ENCODE assay signal across 10 cellular contexts in genomic region chr9:95552814-95553546, GRCh38. TPM values are rescaled to one million over a fixed set of nuclear protein-coding genes. Genes with fewer than 3 reads are reported as not detected.
A peak's percentile ranks its signal among the peaks of the same experiment; 100 is the strongest.
DNase-seq lines count a peak whose midpoint lies in the region; ATAC-seq and TF ChIP-seq lines count a peak whose summit lies in the region.
"Had no signal": no experiment of that assay in that cellular context is flagged by ENCODE, and none has a peak within 500 bp of the region (broad histone marks: within the 10 kb centered on the region; RNA-seq: fewer than 3 reads in every experiment).

No MANE protein-coding gene starts in this region.

- no peak overlapping the region for H3K14ac ChIP-seq in mesenchymal stem cell (ENCODE audit: low read length in 2 of 2)

- peaks cover 17% of the 10 kb centered on the region for H3K27me3 Mint-ChIP-seq in activated CD4-positive, alpha-beta T cell treated with anti-CD3 and anti-CD28 coated beads, Interleukin-2, amount 10 ng/mL, durations not matched to agents 7 days and 5 days
- peaks cover 37 to 61% of the 10 kb centered on the region in 2 donors for H3K27me3 Mint-ChIP-seq in effector memory CD8-positive, alpha-beta T cell

- H2BK12ac ChIP-seq in mesenchymal stem cell (ENCODE audit: low read length in 2 of 2) = no peak overlapping the region

- no peak overlapping the region for H3K27ac ChIP-seq in mesenchymal stem cell (ENCODE audit: low read length, poor library complexity, severe bottlenecking)
- H3K27ac ChIP-seq in thoracic aorta = no peak overlapping the region
- no peak overlapping the region for H3K27ac ChIP-seq in dorsolateral prefrontal cortex
- H3K27ac ChIP-seq: A549 had no signal

- H3K36me3 ChIP-seq in mesenchymal stem cell (ENCODE audit: control insufficient read depth in 1 of 2, insufficient read depth in 2 of 2, low read depth in 1 of 2, low read length in 2 of 2) = no peaks in the 10 kb centered on the region
- H3K36me3 ChIP-seq in thoracic aorta = no peaks in the 10 kb centered on the region

- H2AFZ ChIP-seq in mesenchymal stem cell (ENCODE audit: low read depth, low read length) = no peak overlapping the region

- no peak overlapping the region for H2AK5ac ChIP-seq in mesenchymal stem cell (ENCODE audit: low read length, severe bottlenecking)

- no peak overlapping the region for H3K9ac ChIP-seq in mesenchymal stem cell (ENCODE audit: low read length)

- no peaks in the 10 kb centered on the region for H3K79me1 ChIP-seq in mesenchymal stem cell (replicated peaks; ENCODE audit: low read length, poor library complexity, severe bottlenecking)

- H3K36me3 Mint-ChIP-seq in activated CD4-positive, alpha-beta T cell treated with anti-CD3 and anti-CD28 coated beads, Interleukin-2, amount 10 ng/mL, durations not matched to agents 7 days and 5 days (ENCODE audit: low read depth) = no peaks in the 10 kb centered on the region
- H3K36me3 Mint-ChIP-seq in effector memory CD8-positive, alpha-beta T cell (ENCODE audit: insufficient read depth) = no peaks in the 10 kb centered on the region

- H3K4me2 ChIP-seq in mesenchymal stem cell (ENCODE audit: low read length, poor library complexity, severe bottlenecking) = no peak overlapping the region
- H3K4me2 ChIP-seq: A549 had no signal

- H3K18ac ChIP-seq in mesenchymal stem cell (ENCODE audit: low read depth in 1 of 2, low read length in 2 of 2) = no peak overlapping the region

- POLR2A ChIA-PET in activated CD4-positive, alpha-beta T cell treated with anti-CD3 and anti-CD28 coated beads, Interleukin-2, amount 10 ng/mL, durations not matched to agents 7 days and 5 days (lab: Charles Lee) = no interaction called here

- H2BK15ac ChIP-seq in mesenchymal stem cell (ENCODE audit: low read depth, poor library complexity, severe bottlenecking) = no peak overlapping the region

- H3K4me1 Mint-ChIP-seq in activated CD4-positive, alpha-beta T cell treated with anti-CD3 and anti-CD28 coated beads, Interleukin-2, amount 10 ng/mL, durations not matched to agents 7 days and 5 days = no peaks in the 10 kb centered on the region
- no peaks in the 10 kb centered on the region for H3K4me1 Mint-ChIP-seq in effector memory CD8-positive, alpha-beta T cell (ENCODE audit: low read depth in 2 of 2)

- peak; percentile 44 for ATAC-seq in effector memory CD8-positive, alpha-beta T cell (replicated peaks)
- no peak for ATAC-seq in thoracic aorta (ENCODE audit: insufficient number of reproducible peaks, low FRiP score, low read depth)
- ATAC-seq in HG03342 (IDR thresholded peaks at IDR 0.05; ENCODE audit: unreplicated experiment) = no peak
- ATAC-seq: A549 had no signal

- peaks cover 6 to 39% of the 10 kb centered on the region in 2 experiments for H3K27me3 ChIP-seq in mesenchymal stem cell (ENCODE audit: control insufficient read depth in 1 of 2, insufficient read depth in 1 of 2, low read length in 2 of 2)
- peaks cover 3% of the 10 kb centered on the region for H3K27me3 ChIP-seq in thoracic aorta (replicated peaks; ENCODE audit: insufficient read depth)
- H3K27me3 ChIP-seq in dorsolateral prefrontal cortex = peaks cover 0 to 33% (median 7%) of the 10 kb centered on the region in 45 donors

- no peak overlapping the region for H3K4me3 Mint-ChIP-seq in activated CD4-positive, alpha-beta T cell treated with anti-CD3 and anti-CD28 coated beads, Interleukin-2, amount 10 ng/mL, durations not matched to agents 7 days and 5 days
- H3K4me3 Mint-ChIP-seq in effector memory CD8-positive, alpha-beta T cell = no peak overlapping the region

- H3K9me3 Mint-ChIP-seq in activated CD4-positive, alpha-beta T cell treated with anti-CD3 and anti-CD28 coated beads, Interleukin-2, amount 10 ng/mL, durations not matched to agents 7 days and 5 days = no peaks in the 10 kb centered on the region
- no peaks in the 10 kb centered on the region for H3K9me3 Mint-ChIP-seq in effector memory CD8-positive, alpha-beta T cell

- no peak overlapping the region for H3K23ac ChIP-seq in mesenchymal stem cell (ENCODE audit: low read length in 2 of 2)

- intact Hi-C loops in dorsolateral prefrontal cortex (cut with DNase I) = no loop called here

- H3K9me3 ChIP-seq in mesenchymal stem cell (ENCODE audit: control insufficient read depth, low read length) = no peaks in the 10 kb centered on the region
- H3K9me3 ChIP-seq in thoracic aorta = no peaks in the 10 kb centered on the region
- H3K9me3 ChIP-seq: A549 had no signal

- H3K4me1 ChIP-seq in mesenchymal stem cell (ENCODE audit: control insufficient read depth, insufficient read depth, low read depth, low read length) = peaks cover 9% of the 10 kb centered on the region
- H3K4me1 ChIP-seq in thoracic aorta (ENCODE audit: control insufficient read depth in 1 of 2, low read depth in 2 of 2) = no peaks in the 10 kb centered on the region
- H3K4me1 ChIP-seq: A549 had no signal

- no peak overlapping the region for H3K27ac Mint-ChIP-seq in activated CD4-positive, alpha-beta T cell treated with anti-CD3 and anti-CD28 coated beads, Interleukin-2, amount 10 ng/mL, durations not matched to agents 7 days and 5 days
- no peak overlapping the region for H3K27ac Mint-ChIP-seq in effector memory CD8-positive, alpha-beta T cell

- 35% methylated on average over 37 of the region's 43 CpGs for WGBS in mesenchymal stem cell

- CTCF ChIA-PET in activated CD4-positive, alpha-beta T cell treated with anti-CD3 and anti-CD28 coated beads, Interleukin-2, amount 10 ng/mL, durations not matched to agents 7 days and 5 days (lab: Charles Lee) = no interaction called here

- peak overlapping the region in 1 of 2 experiments; percentile 57 for H3K4me3 ChIP-seq in mesenchymal stem cell (ENCODE audit: insufficient read depth in 1 of 2, low read depth in 1 of 2, low read length in 2 of 2)
- H3K4me3 ChIP-seq in thoracic aorta = peak overlapping the region; percentile 32
- peak overlapping the region in 9 of 59 donors; percentile 3 to 31 (median 15) for H3K4me3 ChIP-seq in dorsolateral prefrontal cortex
- H3K4me3 ChIP-seq: A549 had no signal

- H2BK120ac ChIP-seq in mesenchymal stem cell (ENCODE audit: low read depth, low read length) = no peak overlapping the region

- H4K8ac ChIP-seq in mesenchymal stem cell (ENCODE audit: low read length) = peak overlapping the region; percentile 27

- no peak overlapping the region for H4K91ac ChIP-seq in mesenchymal stem cell (ENCODE audit: low read length)

- peak; percentile 40 for DNase-seq in activated CD4-positive, alpha-beta T cell treated with anti-CD3 and anti-CD28 coated beads for 48 hours
- DNase-seq in activated CD4-positive, alpha-beta T cell treated with anti-CD3 and anti-CD28 coated beads, Interleukin-2, amount 10 ng/mL, durations not matched to agents 7 days and 5 days = no peak
- DNase-seq in effector memory CD8-positive, alpha-beta T cell = no peak
- no peak for DNase-seq in mesenchymal stem cell
- no peak for DNase-seq in thoracic aorta (ENCODE audit: low spot score)
- no peak for DNase-seq in activated CD4-positive, CD25-positive, alpha-beta regulatory T cell treated with anti-CD3 and anti-CD28 coated beads, Interleukin-2, amount 50 U/mL, for 72 hours
- no peak for DNase-seq in dorsolateral prefrontal cortex
- DNase-seq: NCI-H446 had no signal

- H2BK5ac ChIP-seq in mesenchymal stem cell (ENCODE audit: low read depth, low read length, poor library complexity, severe bottlenecking) = no peak overlapping the region

- TF ChIP-seq CTCF in thoracic aorta (IDR thresholded peaks at IDR 0.05) (no peak), dorsolateral prefrontal cortex (IDR thresholded peaks at IDR 0.05 in 54 of 56, conservative IDR thresholded peaks at IDR 0.05 in 2 of 56; ENCODE audit: low read depth in 1 of 56, partially characterized antibody in 56 of 56) (no peak)

- H3K4ac ChIP-seq in mesenchymal stem cell (ENCODE audit: low read depth in 1 of 2, low read length in 2 of 2) = no peak overlapping the region

RNA-seq across cellular contexts. Expression of gene PTCH1, which starts 36.2 kb away (rescaled TPM):
- total RNA-seq in activated CD4-positive, alpha-beta T cell treated with anti-CD3 and anti-CD28 coated beads, Interleukin-2, amount 10 ng/mL, durations not matched to agents 7 days and 5 days = 1 to 10 TPM; 7.1 to 8.9 TPM
- 8.7 TPM for polyA plus RNA-seq in mesenchymal stem cell (2013, experiment 1 of 2)
- polyA plus RNA-seq in mesenchymal stem cell (2013, experiment 2 of 2) = 9.5 TPM
- total RNA-seq in thoracic aorta = 10 to 100 TPM; 12.6 to 19.2 TPM
- total RNA-seq in dorsolateral prefrontal cortex = 100 to 1,000 TPM in 1 of 120 experiments, 10 to 100 TPM in 119; 17.9 to 104 (median 46.0) TPM
